ENCODE assay signal across 1 cellular context in genomic region chr13:75738841-75739240, GRCh38.
TF ChIP-seq lines count a peak whose summit lies in the region.

No MANE protein-coding gene starts in this region.

TF ChIP-seq in GM12878, 131 proteins besides CTCF, POLR2A, EP300 and RAD21 (continued from another document):
- no peak for TF ChIP-seq GATAD2B (conservative IDR thresholded peaks at IDR 0.05; ENCODE audit: low read depth)
